Comparison of ENCODE assay signal across 30 cellular contexts in genomic region chr2:237835372-237835771, GRCh38. TPM values are rescaled to one million over a fixed set of nuclear protein-coding genes. Genes with fewer than 3 reads are reported as not detected.
"Had no signal": no experiment of that assay in that cellular context is flagged by ENCODE, and none has a peak within 500 bp of the region (broad histone marks: within the 10 kb centered on the region; RNA-seq: fewer than 3 reads in every experiment).

No MANE protein-coding gene starts in this region.

- H3K4me3 ChIP-seq: colonic mucosa, coronary artery, dorsolateral prefrontal cortex, esophagus muscularis mucosa, esophagus squamous epithelium, gastrocnemius medialis, gastroesophageal sphincter, heart left ventricle, heart right ventricle had no signal

- H3K27ac ChIP-seq: colonic mucosa, coronary artery, dorsolateral prefrontal cortex, epithelial cell of prostate, esophagus muscularis mucosa, esophagus squamous epithelium, foreskin keratinocyte, gastrocnemius medialis, gastroesophageal sphincter, heart left ventricle, heart right ventricle had no signal

- FAIRE-seq: colon, endometrium, endothelial cell of umbilical vein, frontal cortex had no signal

- H3K9me3 ChIP-seq: colonic mucosa, esophagus muscularis mucosa, esophagus squamous epithelium, gastrocnemius medialis, gastroesophageal sphincter, heart left ventricle, heart right ventricle had no signal

- H3K4me1 ChIP-seq: colonic mucosa, esophagus muscularis mucosa, esophagus squamous epithelium, foreskin keratinocyte, gastrocnemius medialis, gastroesophageal sphincter, heart left ventricle, heart right ventricle had no signal

- H3K36me3 ChIP-seq: colonic mucosa, esophagus muscularis mucosa, esophagus squamous epithelium, gastrocnemius medialis, gastroesophageal sphincter, heart left ventricle, heart right ventricle had no signal

- DNase-seq: colonic mucosa; cortex of kidney; dermis blood vessel endothelial cell; dorsolateral prefrontal cortex; effector CD4-positive, alpha-beta T cell; effector CD8-positive, alpha-beta T cell; effector memory CD4-positive, alpha-beta T cell; effector memory CD8-positive, alpha-beta T cell; endodermal cell; erythroblast; esophagus squamous epithelium; foreskin fibroblast; foreskin keratinocyte; foreskin melanocyte; gastrocnemius medialis; glutamatergic neuron; head of caudate nucleus; heart left ventricle; heart right ventricle had no signal

- ATAC-seq: effector memory CD8-positive, alpha-beta T cell; esophagus mucosa; foreskin keratinocyte; gastrocnemius medialis; gastroesophageal sphincter; heart left ventricle; heart right ventricle had no signal

- H3K27me3 ChIP-seq: colonic mucosa, dorsolateral prefrontal cortex, esophagus muscularis mucosa, esophagus squamous epithelium, gastrocnemius medialis, gastroesophageal sphincter, heart left ventricle, heart right ventricle had no signal

RNA-seq across cellular contexts. Expression of gene RAMP1, which starts 24.1 kb away (rescaled TPM):
- total RNA-seq: dermis microvascular lymphatic vessel endothelial cell, endothelial cell of umbilical vein, glomerular endothelial cell had no signal
